ENCODE assay signal across 8 cellular contexts in the genomic region with DNA sequence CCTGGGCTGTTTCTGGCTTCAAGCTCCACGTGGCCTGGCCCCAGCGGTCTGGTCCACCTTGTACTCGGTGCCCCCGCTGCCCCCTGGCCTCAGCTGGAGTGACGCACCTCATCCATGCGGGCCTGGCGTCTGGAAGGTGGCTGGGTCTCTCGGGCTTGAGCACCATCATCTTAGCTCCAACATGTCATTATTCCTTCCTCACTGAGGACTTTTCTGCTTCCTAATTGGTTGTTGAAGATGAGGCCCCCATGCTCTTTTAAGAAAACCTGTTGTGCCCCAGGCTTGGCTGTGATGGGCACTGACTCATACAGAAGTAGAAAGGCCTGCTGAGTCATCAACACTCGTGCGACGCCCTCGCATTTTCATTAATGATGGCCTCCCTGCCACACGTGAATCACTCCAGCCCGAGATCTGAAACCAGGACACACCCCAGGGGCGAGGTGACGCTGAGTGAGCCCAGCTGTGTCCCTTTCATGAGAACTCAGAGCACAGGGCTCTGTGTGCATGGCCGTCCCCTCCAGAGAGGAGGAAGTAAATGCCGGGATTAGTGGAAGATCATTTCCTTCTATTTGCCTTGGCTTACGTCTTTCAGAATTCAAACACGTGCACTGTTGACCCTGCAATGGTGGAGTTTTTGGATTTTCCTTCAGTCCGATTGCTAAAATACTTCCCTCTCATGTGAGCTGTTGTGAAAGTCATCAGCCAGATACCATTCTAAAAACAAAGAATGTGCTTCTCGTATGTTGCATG.
A peak's percentile ranks its signal among the peaks of the same experiment; 100 is the strongest.
DNase-seq lines count a peak whose midpoint lies in the region; ATAC-seq lines count a peak whose summit lies in the region.

No MANE protein-coding gene starts in this region.

- ATAC-seq in GM19043 (IDR thresholded peaks at IDR 0.05; ENCODE audit: low read depth, unreplicated experiment) (peak; percentile 92), HG03159 (IDR thresholded peaks at IDR 0.05; ENCODE audit: unreplicated experiment) (peak; percentile 95)

- DNase-seq in AML-193 (lab: John Stamatoyannopoulos, UW), result peak; percentile 45 to 57
- DNase-seq in SIG-M5 (lab: John Stamatoyannopoulos, UW), result peak; percentile 61
- DNase-seq in amniotic epithelial cell (ENCODE audit: low read depth), result peak; percentile 85
- peak; percentile 97 for DNase-seq in kidney tubule cell (ENCODE audit: low spot score)
- peak; percentile 42 to 75 for DNase-seq in stimulated activated CD8-positive, alpha-beta memory T cell treated with anti-CD3 and anti-CD28 coated beads, Interleukin-15, amount 100 ng/mL, for 4 hours (ENCODE audit: low read depth in 2 of 2)
- no peak for DNase-seq in NCI-H187 (lab: John Stamatoyannopoulos, UW)

Comparison
In these comparisons a context has a peak if more than half of its experiments do, and no peak if none do; other contexts are left out.
1. DNase-seq: peak in AML-193 (2 of 2), SIG-M5 (single experiment), amniotic epithelial cell (single experiment), kidney tubule cell (single experiment) and stimulated activated CD8-positive, alpha-beta memory T cell treated with anti-CD3 and anti-CD28 coated beads, Interleukin-15, amount 100 ng/mL, for 4 hours (2 of 2); none in NCI-H187 (0 of 2).